ENCODE assay signal across 3 cellular contexts in genomic region chr10:98684019-98684899, GRCh38.
TF ChIP-seq lines count a peak whose summit lies in the region.

No MANE protein-coding gene starts in this region.

TF ChIP-seq in H1, 55 proteins besides CTCF, POLR2A, EP300 and RAD21:
- TF ChIP-seq CHD2 (IDR thresholded peaks at IDR 0.05; ENCODE audit: low read length) (no peak), TCF12 (IDR thresholded peaks at IDR 0.05; ENCODE audit: low read depth, low read length) (no peak), HDAC2 (IDR thresholded peaks at IDR 0.05; ENCODE audit: borderline replicate concordance in 1 of 2, low read depth in 2 of 2, low read length in 2 of 2) (no peak), TEAD4 (IDR thresholded peaks at IDR 0.05; ENCODE audit: low read depth, low read length) (no peak), CHD1 (IDR thresholded peaks at IDR 0.05; ENCODE audit: low read depth, low read length) (no peak), CREB1 (IDR thresholded peaks at IDR 0.05) (no peak), FOSL1 (IDR thresholded peaks at IDR 0.05; ENCODE audit: insufficient read depth, low read depth, low read length) (no peak), SIX5 (IDR thresholded peaks at IDR 0.05; ENCODE audit: low read depth, low read length) (no peak), ATF3 (IDR thresholded peaks at IDR 0.05; ENCODE audit: insufficient read depth, low read depth, low read length) (no peak), SIN3A (conservative IDR thresholded peaks at IDR 0.05 in 1 of 2, IDR thresholded peaks at IDR 0.05 in 1 of 2; ENCODE audit: low read depth in 1 of 2, low read length in 2 of 2) (no peak), SUZ12 (IDR thresholded peaks at IDR 0.05; ENCODE audit: low read length) (no peak), E2F6 (IDR thresholded peaks at IDR 0.05) (no peak), ATF2 (IDR thresholded peaks at IDR 0.05; ENCODE audit: low read length) (no peak), NRF1 (IDR thresholded peaks at IDR 0.05; ENCODE audit: low read depth, low read length) (no peak), SP4 (IDR thresholded peaks at IDR 0.05; ENCODE audit: low read length) (no peak), EZH2 (IDR thresholded peaks at IDR 0.05; ENCODE audit: low read depth, low read length, severe bottlenecking) (no peak), CEBPB (IDR thresholded peaks at IDR 0.05; ENCODE audit: low read depth, low read length) (no peak), NANOG (IDR thresholded peaks at IDR 0.05; ENCODE audit: insufficient read depth, low read depth, low read length, poor library complexity, severe bottlenecking) (no peak), JUN (IDR thresholded peaks at IDR 0.05; ENCODE audit: low read depth, low read length) (no peak)

TF ChIP-seq in HepG2, 621 proteins besides CTCF, POLR2A, EP300 and RAD21 (continues in another document):
- no peak for TF ChIP-seq MIXL1 (CRISPR knock-in tag; IDR thresholded peaks at IDR 0.05)
- TF ChIP-seq ZNF644 (CRISPR knock-in tag; IDR thresholded peaks at IDR 0.05; ENCODE audit: low read depth) = no peak
- TF ChIP-seq E2F1 (CRISPR knock-in tag; IDR thresholded peaks at IDR 0.05) = no peak
- TF ChIP-seq ZNF646 (CRISPR knock-in tag; IDR thresholded peaks at IDR 0.05) = no peak
- TF ChIP-seq HNF1B (CRISPR knock-in tag; IDR thresholded peaks at IDR 0.05) = no peak
- TF ChIP-seq ARID3A (IDR thresholded peaks at IDR 0.05; ENCODE audit: low read depth, low read length) = peak; percentile 93
- TF ChIP-seq FOXP1 (IDR thresholded peaks at IDR 0.05) = 0 out of 2 replicates have a peak, but pooled peaks have one; percentile 41
- peak; percentile 48; the same call in 1 of the 2 replicates for TF ChIP-seq FOXP1 (CRISPR knock-in tag; IDR thresholded peaks at IDR 0.05)
- no peak for TF ChIP-seq THYN1 (CRISPR knock-in tag; IDR thresholded peaks at IDR 0.05; ENCODE audit: borderline replicate concordance, low read depth)
- no peak for TF ChIP-seq ZNF264 (CRISPR knock-in tag; IDR thresholded peaks at IDR 0.05)
- no peak for TF ChIP-seq ZMYM3 (CRISPR knock-in tag; IDR thresholded peaks at IDR 0.05)
- TF ChIP-seq CAMTA2 (CRISPR knock-in tag; IDR thresholded peaks at IDR 0.05; ENCODE audit: borderline replicate concordance) = no peak
- TF ChIP-seq NFE2 (CRISPR knock-in tag; IDR thresholded peaks at IDR 0.05) = no peak

TF ChIP-seq in HEK293T, 16 proteins besides CTCF, POLR2A, EP300 and RAD21:
- no peak for TF ChIP-seq HDGF (IDR thresholded peaks at IDR 0.05; ENCODE audit: borderline replicate concordance)
- no peak for TF ChIP-seq SP1 (IDR thresholded peaks at IDR 0.05)
- no peak for TF ChIP-seq PKNOX1 (IDR thresholded peaks at IDR 0.05)
- no peak for TF ChIP-seq SUZ12 (IDR thresholded peaks at IDR 0.05)
- TF ChIP-seq NFRKB (IDR thresholded peaks at IDR 0.05) = no peak
- TF ChIP-seq LEF1 (IDR thresholded peaks at IDR 0.05; ENCODE audit: borderline replicate concordance) = no peak
- no peak for TF ChIP-seq ELF4 (IDR thresholded peaks at IDR 0.05)
- TF ChIP-seq ARNT (IDR thresholded peaks at IDR 0.05) = no peak
- TF ChIP-seq FOXM1 (IDR thresholded peaks at IDR 0.05; ENCODE audit: borderline replicate concordance) = no peak
- TF ChIP-seq FOXA1 (IDR thresholded peaks at IDR 0.05) = no peak
- no peak for TF ChIP-seq ZNF384 (IDR thresholded peaks at IDR 0.05)
- TF ChIP-seq FOXK2 (IDR thresholded peaks at IDR 0.05) = no peak
